In the genomic region with DNA sequence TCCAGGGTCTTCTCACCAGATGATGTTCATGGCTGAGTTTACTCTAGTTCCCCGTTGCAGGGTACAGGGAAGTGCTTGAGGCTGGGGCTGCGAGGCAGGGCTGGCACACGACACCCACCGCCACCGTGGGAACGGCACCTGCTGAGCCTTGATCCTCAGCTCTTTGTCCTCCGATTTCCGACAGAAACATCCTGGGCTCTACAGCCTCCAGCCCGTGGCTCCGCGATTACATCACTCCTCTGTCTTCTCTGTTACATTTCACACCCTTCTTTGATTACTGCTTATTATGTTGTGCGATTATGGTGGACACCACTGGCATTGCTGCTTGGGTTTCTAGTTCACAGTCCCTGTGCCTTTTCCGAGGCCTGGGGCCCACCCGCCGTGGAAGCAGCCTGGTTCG, we compare ENCODE assay signal across 16 cellular contexts. TPM values are rescaled to one million over a fixed set of nuclear protein-coding genes. Genes with fewer than 3 reads are reported as not detected.
A peak's percentile ranks its signal among the peaks of the same experiment; 100 is the strongest.
DNase-seq lines count a peak whose midpoint lies in the region; ATAC-seq and TF ChIP-seq lines count a peak whose summit lies in the region.
"Had no signal": no experiment of that assay in that cellular context is flagged by ENCODE, and none has a peak within 500 bp of the region (broad histone marks: within the 10 kb centered on the region; RNA-seq: fewer than 3 reads in every experiment).

No MANE protein-coding gene starts in this region.

- WGBS in spleen, 5 donors, result 88 to 93% (median 91%) methylated on average over 16 of the region's 16 CpGs

- TF ChIP-seq CTCF in chondrocyte (IDR thresholded peaks at IDR 0.05) (no peak), nephron progenitor cell (IDR thresholded peaks at IDR 0.05) (no peak), spleen (IDR thresholded peaks at IDR 0.05 in 8 of 11, conservative IDR thresholded peaks at IDR 0.05 in 3 of 11) (no peak), A673 (conservative IDR thresholded peaks at IDR 0.05; ENCODE audit: low read depth, low read length) (no peak)

- TF ChIP-seq POLR2A in spleen (IDR thresholded peaks at IDR 0.05), result no peak

- POLR2A ChIA-PET in A673 (lab: Charles Lee; ENCODE audit: low non-redundant PET), result no interaction called here

- H3K27ac Mint-ChIP-seq in chondrocyte (ENCODE audit: unreplicated experiment) (no peak overlapping the region), nephron progenitor cell (no peak overlapping the region)

- peaks cover 0 to 28% (median 11%) of the 10 kb centered on the region in 6 donors for H3K4me1 ChIP-seq in spleen
- peaks cover 8% of the 10 kb centered on the region for H3K4me1 ChIP-seq in A673 (ENCODE audit: insufficient read depth, low read length, poor library complexity, severe bottlenecking)

- BruUV-seq in A673 (replicated peaks; lab: Mats Ljungman, UMichigan), result no TSS peak

- CTCF ChIA-PET in A673 (lab: Charles Lee), result no interaction called here

- H3K4me3 ChIP-seq in spleen, result no peak overlapping the region
- no peak overlapping the region for H3K4me3 ChIP-seq in A673 (ENCODE audit: low read depth, low read length, poor library complexity, severe bottlenecking)
- H3K4me3 ChIP-seq: BLaER1 had no signal

- no peak overlapping the region for H3K27ac ChIP-seq in spleen
- H3K27ac ChIP-seq in A673 (ENCODE audit: low read depth, low read length, poor library complexity, severe bottlenecking), result no peak overlapping the region
- H3K27ac ChIP-seq: 22Rv1, BLaER1 had no signal

- peaks cover 6% of the 10 kb centered on the region for H3K27me3 Mint-ChIP-seq in chondrocyte (ENCODE audit: low read depth)
- peaks cover 11% of the 10 kb centered on the region for H3K27me3 Mint-ChIP-seq in nephron progenitor cell (ENCODE audit: low read depth, poor library complexity)

- peaks cover 3% of the 10 kb centered on the region for H3K36me3 Mint-ChIP-seq in chondrocyte (ENCODE audit: low read depth)
- H3K36me3 Mint-ChIP-seq in nephron progenitor cell (ENCODE audit: low read depth), result peaks cover 11% of the 10 kb centered on the region
- H3K36me3 Mint-ChIP-seq: CD8-positive, alpha-beta memory T cell had no signal

- intact Hi-C loops in spleen (cut with DNase I; ENCODE audit: low total_unique reads) (no loop called here), A673 (cut with micrococcal nuclease; ENCODE audit: unreplicated experiment) (no loop called here)

- H3K4me3 Mint-ChIP-seq in chondrocyte (ENCODE audit: unreplicated experiment) (no peak overlapping the region), nephron progenitor cell (peak overlapping the region; percentile 5)
- H3K4me3 Mint-ChIP-seq: CD8-positive, alpha-beta memory T cell had no signal

- DNase-seq in NCI-H2107 treated with DMSO at 0.1 percent for 48 hours (lab: John Stamatoyannopoulos, UW; ENCODE audit: unreplicated experiment) (peak; percentile 11), NCI-H2107 (lab: John Stamatoyannopoulos, UW) (no peak), chondrocyte (ENCODE audit: low spot score) (peak; percentile 47), nephron progenitor cell (no peak), spleen (peak; percentile 55), NCI-H1048 (lab: John Stamatoyannopoulos, UW) (no peak), A673 (ENCODE audit: low spot score) (no peak)
- DNase-seq: AML-193; Caco-2; CD8-positive, alpha-beta memory T cell; DND-41; GDM1 had no signal

- H3K4me1 Mint-ChIP-seq in chondrocyte (ENCODE audit: low read depth) (peaks cover 26% of the 10 kb centered on the region), nephron progenitor cell (peaks cover 48% of the 10 kb centered on the region)
- H3K4me1 Mint-ChIP-seq: CD8-positive, alpha-beta memory T cell had no signal

- H3K27me3 ChIP-seq in spleen (replicated peaks in 1 of 7) (peaks cover 0 to 17% (median 0%) of the 10 kb centered on the region in 7 donors), A673 (replicated peaks; ENCODE audit: insufficient read depth, low read depth, low read length, poor library complexity) (no peaks in the 10 kb centered on the region)
- H3K27me3 ChIP-seq: BLaER1 had no signal

- H3K36me3 ChIP-seq in spleen, result no peaks in the 10 kb centered on the region
- no peaks in the 10 kb centered on the region for H3K36me3 ChIP-seq in A673 (ENCODE audit: insufficient read depth, low read length, poor library complexity, severe bottlenecking)
- H3K36me3 ChIP-seq: BLaER1 had no signal

- no peak for ATAC-seq in HG02885 (IDR thresholded peaks at IDR 0.05; ENCODE audit: poor library complexity, unreplicated experiment)
- ATAC-seq: HCT116 had no signal

- H3K9me3 Mint-ChIP-seq in chondrocyte (ENCODE audit: low read depth), result peaks cover 7% of the 10 kb centered on the region
- H3K9me3 Mint-ChIP-seq in nephron progenitor cell, result peaks cover 22% of the 10 kb centered on the region

- H3K9me3 ChIP-seq in spleen (peaks cover 0 to 9% (median 6%) of the 10 kb centered on the region in 8 donors), A673 (ENCODE audit: low read depth, low read length, poor library complexity, severe bottlenecking) (no peaks in the 10 kb centered on the region)

RNA-seq across cellular contexts. Expression of a gene that starts 26.8 kb away (rescaled TPM):
- not detected in 3 replicates for total RNA-seq in chondrocyte
- not detected for total RNA-seq in spleen
- polyA plus RNA-seq in spleen, result under 1 TPM; 0.15 to 0.51 (median 0.24) TPM
- total RNA-seq in A673 (2021), result not detected in 2 replicates
- total RNA-seq: Caco-2; CD8-positive, alpha-beta memory T cell had no signal
- polyA plus RNA-seq: CD8-positive, alpha-beta memory T cell had no signal

RNA-seq across cellular contexts. Expression of a gene that starts 26.9 kb away (rescaled TPM):
- total RNA-seq in chondrocyte, result not detected in 3 replicates
- total RNA-seq in spleen, result 1 to 10 TPM in 1 of 7 donors, under 1 TPM in 3, not detected in 3; 0.32 to 1.8 (median 0.58) TPM
- polyA plus RNA-seq in spleen, result under 1 TPM; 0.13 to 0.26 (median 0.18) TPM
- not detected in 2 replicates for total RNA-seq in A673 (2021)
- total RNA-seq: Caco-2; CD8-positive, alpha-beta memory T cell had no signal
- polyA plus RNA-seq: CD8-positive, alpha-beta memory T cell had no signal

RNA-seq across cellular contexts. Expression of a gene that starts 46.2 kb away (rescaled TPM):
- total RNA-seq in chondrocyte (15.2 to 16.3 TPM (median 15.5 TPM) in 3 replicates), spleen (10 to 100 TPM; 23.6 to 35.8 (median 29.3) TPM), A673 (2021) (28.9 and 32.7 TPM in 2 replicates)
- polyA plus RNA-seq in spleen, result 10 to 100 TPM; 40.9 to 43.1 (median 42.6) TPM

Comparison
In these comparisons a context has a peak if more than half of its experiments do, and no peak if none do; other contexts are left out.
1. DNase-seq: peak in NCI-H2107 treated with DMSO at 0.1 percent for 48 hours (single experiment), chondrocyte (single experiment) and spleen (single experiment); none in NCI-H2107 (single experiment), nephron progenitor cell (single experiment), NCI-H1048 (single experiment) and A673 (single experiment).